Comparison of ENCODE assay signal across 18 cellular contexts in genomic region chr11:44797051-44797450, GRCh38.
A peak's percentile ranks its signal among the peaks of the same experiment; 100 is the strongest.
DNase-seq lines count a peak whose midpoint lies in the region; ATAC-seq and TF ChIP-seq lines count a peak whose summit lies in the region.
"Had no signal": no experiment of that assay in that cellular context is flagged by ENCODE, and none has a peak within 500 bp of the region (broad histone marks: within the 10 kb centered on the region; RNA-seq: fewer than 3 reads in every experiment).

No MANE protein-coding gene starts in this region.

- CTCF ChIA-PET in Calu3 (lab: Charles Lee): no interaction called here

- no peaks in the 10 kb centered on the region for H3K9me3 ChIP-seq in esophagus squamous epithelium
- H3K9me3 ChIP-seq: A549, Caco-2 had no signal

- ATAC-seq in Right ventricle myocardium superior (ENCODE audit: poor library complexity) (no peak), HG03175 (IDR thresholded peaks at IDR 0.05; ENCODE audit: unreplicated experiment) (no peak)
- ATAC-seq in stimulated activated naive CD8-positive, alpha-beta T cell treated with anti-CD3 and anti-CD28 coated beads, Interleukin-15, amount 100 ng/mL, for 72 hours: no peak
- ATAC-seq: A549 had no signal

- TF ChIP-seq CTCF in esophagus squamous epithelium (IDR thresholded peaks at IDR 0.05) (no peak), neural crest cell (conservative IDR thresholded peaks at IDR 0.05) (no peak), Calu3 (IDR thresholded peaks at IDR 0.05; ENCODE audit: unreplicated experiment) (no peak)

- H3K4me3 Mint-ChIP-seq in neural crest cell (no peak overlapping the region), Calu3 (ENCODE audit: low read depth, unreplicated experiment) (no peak overlapping the region)
- H3K4me3 Mint-ChIP-seq in stimulated activated naive CD8-positive, alpha-beta T cell treated with anti-CD3 and anti-CD28 coated beads, Interleukin-15, amount 100 ng/mL, for 72 hours: no peak overlapping the region
- H3K4me3 Mint-ChIP-seq: CD4-positive, alpha-beta T cell had no signal

- H3K36me3 Mint-ChIP-seq in neural crest cell (ENCODE audit: low read depth) (peaks cover 2% of the 10 kb centered on the region), Calu3 (ENCODE audit: insufficient read depth, unreplicated experiment) (no peaks in the 10 kb centered on the region)

- TF ChIP-seq POLR2A in esophagus squamous epithelium (IDR thresholded peaks at IDR 0.05): no peak

- no TSS peak for BruUV-seq in Calu3 (replicated peaks; lab: Mats Ljungman, UMichigan)

- H3K27me3 ChIP-seq in esophagus squamous epithelium: peaks cover 0 to 8% (median 0%) of the 10 kb centered on the region in 4 donors

- H3K9me3 Mint-ChIP-seq in neural crest cell (no peaks in the 10 kb centered on the region), Calu3 (ENCODE audit: low read depth, unreplicated experiment) (no peaks in the 10 kb centered on the region)
- no peaks in the 10 kb centered on the region for H3K9me3 Mint-ChIP-seq in stimulated activated naive CD8-positive, alpha-beta T cell treated with anti-CD3 and anti-CD28 coated beads, Interleukin-15, amount 100 ng/mL, for 72 hours
- H3K9me3 Mint-ChIP-seq: CD4-positive, alpha-beta T cell; H9 had no signal

- H3K4me1 Mint-ChIP-seq in neural crest cell (peaks cover 91% of the 10 kb centered on the region), Calu3 (ENCODE audit: low read depth, unreplicated experiment) (no peaks in the 10 kb centered on the region)
- no peaks in the 10 kb centered on the region for H3K4me1 Mint-ChIP-seq in stimulated activated naive CD8-positive, alpha-beta T cell treated with anti-CD3 and anti-CD28 coated beads, Interleukin-15, amount 100 ng/mL, for 72 hours

- peaks cover 4 to 27% (median 9%) of the 10 kb centered on the region in 3 donors for H3K4me1 ChIP-seq in esophagus squamous epithelium
- H3K4me1 ChIP-seq: A549, Caco-2 had no signal

- H3K27me3 Mint-ChIP-seq in neural crest cell (ENCODE audit: low read depth) (no peaks in the 10 kb centered on the region), Calu3 (ENCODE audit: unreplicated experiment) (peaks cover 92% of the 10 kb centered on the region)
- peaks cover 17% of the 10 kb centered on the region for H3K27me3 Mint-ChIP-seq in stimulated activated naive CD8-positive, alpha-beta T cell treated with anti-CD3 and anti-CD28 coated beads, Interleukin-15, amount 100 ng/mL, for 72 hours

- no peaks in the 10 kb centered on the region for H3K36me3 ChIP-seq in esophagus squamous epithelium

- intact Hi-C loops in Right ventricle myocardium superior (cut with DNase I): no loop called here
- intact Hi-C loops in cardiac septum (cut with DNase I): no loop called here
- intact Hi-C loops in esophagus squamous epithelium (cut with DNase I): no loop called here
- intact Hi-C loops in Calu3 (cut with micrococcal nuclease; ENCODE audit: unreplicated experiment): no loop called here

- peak; percentile 18 for DNase-seq in Right ventricle myocardium superior
- no peak for DNase-seq in cardiac septum (ENCODE audit: low spot score)
- DNase-seq in esophagus squamous epithelium (lab: John Stamatoyannopoulos, UW): no peak
- DNase-seq in neural crest cell (ENCODE audit: low read depth, low spot score): no peak
- DNase-seq in Calu3: no peak
- DNase-seq in stimulated activated naive CD8-positive, alpha-beta T cell treated with anti-CD3 and anti-CD28 coated beads, Interleukin-15, amount 100 ng/mL, for 72 hours: no peak
- DNase-seq: AML-193; Caco-2; CD4-positive, alpha-beta T cell; DMS153; DMS79; GDM1; GOT3; H9 had no signal

- WGBS in esophagus squamous epithelium, 2 donors: 83% methylated on average over 4 to 5 of the region's 5 CpGs

- peak overlapping the region; percentile 12 for H3K27ac Mint-ChIP-seq in neural crest cell (ENCODE audit: unreplicated experiment)
- no peak overlapping the region for H3K27ac Mint-ChIP-seq in Calu3 (ENCODE audit: unreplicated experiment)
- no peak overlapping the region for H3K27ac Mint-ChIP-seq in stimulated activated naive CD8-positive, alpha-beta T cell treated with anti-CD3 and anti-CD28 coated beads, Interleukin-15, amount 100 ng/mL, for 72 hours
- H3K27ac Mint-ChIP-seq: CD4-positive, alpha-beta T cell had no signal

- no peak overlapping the region for H3K4me3 ChIP-seq in esophagus squamous epithelium
- H3K4me3 ChIP-seq: A549 had no signal

- peak overlapping the region in 3 of 4 donors; percentile 34 to 67 (median 67) for H3K27ac ChIP-seq in esophagus squamous epithelium
- H3K27ac ChIP-seq: 22Rv1, A549, C4-2B had no signal
